ENCODE assay signal across 9 cellular contexts in the genomic region with DNA sequence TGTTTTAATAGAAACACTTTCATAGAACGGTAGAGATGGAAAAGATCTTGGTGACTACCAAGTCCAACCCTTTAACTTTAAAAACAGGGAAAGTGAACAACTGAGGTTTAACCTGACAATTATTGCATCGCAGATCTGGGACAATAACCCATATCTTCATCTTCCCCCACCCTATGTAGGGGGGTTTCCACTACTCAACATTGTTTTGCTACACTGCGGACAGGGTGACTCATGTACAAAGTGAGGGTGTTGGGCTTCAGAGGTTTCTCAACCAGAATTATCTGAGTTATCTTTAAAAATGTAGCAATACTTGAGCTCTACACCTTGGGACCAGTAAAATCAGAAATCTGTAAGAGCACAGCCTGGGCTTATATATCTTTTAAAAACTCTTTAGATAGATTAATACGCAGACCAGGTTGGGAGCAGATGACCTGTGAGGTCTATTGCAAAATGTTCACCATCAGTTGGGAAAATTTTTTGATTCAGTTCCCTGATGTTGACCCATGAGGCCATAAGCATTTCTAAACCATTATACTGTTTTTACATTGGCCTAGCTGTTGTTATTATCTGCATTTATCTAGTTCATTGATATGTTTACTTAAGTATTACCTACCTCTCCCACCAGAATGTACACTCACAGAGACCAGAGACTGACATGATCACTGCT.
DNase-seq lines count a peak whose midpoint lies in the region; ATAC-seq and TF ChIP-seq lines count a peak whose summit lies in the region.
"Had no signal": no experiment of that assay in that cellular context is flagged by ENCODE, and none has a peak within 500 bp of the region (broad histone marks: within the 10 kb centered on the region; RNA-seq: fewer than 3 reads in every experiment).

No MANE protein-coding gene starts in this region.

- H3K27ac ChIP-seq in CD4-positive, CD25-positive, alpha-beta regulatory T cell (ENCODE audit: insufficient read depth, low read length, poor library complexity, severe bottlenecking) = peak overlapping the region; percentile 95
- no peak overlapping the region for H3K27ac ChIP-seq in HEK293 (ENCODE audit: extremely low read depth, low read depth, low read length)
- H3K27ac ChIP-seq: C4-2B had no signal

- peaks cover 0 to 8% of the 10 kb centered on the region in 2 experiments for H3K9me3 ChIP-seq in CD4-positive, CD25-positive, alpha-beta regulatory T cell (ENCODE audit: control insufficient read depth in 2 of 2, low read length in 2 of 2)
- no peaks in the 10 kb centered on the region for H3K9me3 ChIP-seq in HEK293 (ENCODE audit: control insufficient read depth, insufficient read depth, low read depth, low read length)

- POLR2A ChIA-PET in HEK293 (lab: Yijun Ruan, JAX) = no interaction called here

- H3K36me3 Mint-ChIP-seq in CD4-positive, CD25-positive, alpha-beta regulatory T cell = peaks cover 5% of the 10 kb centered on the region

- intact Hi-C loops in Right ventricle myocardium inferior (cut with DNase I) = loop anchor here (10.0 kb wide), 1 partner anchor 1252 kb away; no protein-coding TSS in a partner anchor

- peak; percentile 61 to 85 (median 64) for DNase-seq in CD4-positive, CD25-positive, alpha-beta regulatory T cell
- peak; percentile 40 to 48 for DNase-seq in activated CD4-positive, alpha-beta T cell treated with anti-CD3 and anti-CD28 coated beads, Interleukin-2, amount 50 U/mL, for 4 hours
- peak; percentile 93 for DNase-seq in iris pigment epithelial cell (ENCODE audit: low read depth)
- no peak for DNase-seq in superior temporal gyrus (ENCODE audit: extremely low spot score)
- no peak for DNase-seq in epidermal melanocyte (ENCODE audit: insufficient read length, low spot score)
- DNase-seq in Right ventricle myocardium inferior (ENCODE audit: missing footprints) = no peak
- DNase-seq in retina = no peak

- no peaks in the 10 kb centered on the region for H3K27me3 ChIP-seq in CD4-positive, CD25-positive, alpha-beta regulatory T cell (ENCODE audit: control insufficient read depth, insufficient read depth, low read length)

- CTCF ChIA-PET in HEK293 (lab: Yijun Ruan, JAX) = interaction anchor here (0.7 kb wide), 1 partner anchor 85 kb away, joined by 3 read pairs; no protein-coding TSS in a partner anchor

- TF ChIP-seq CTCF in HEK293 (tag by site-specific recombination; IDR thresholded peaks at IDR 0.05) = no peak

- peak; percentile 72 to 78 for ATAC-seq in CD4-positive, CD25-positive, alpha-beta regulatory T cell (ENCODE audit: low read depth in 2 of 2)
- no peak for ATAC-seq in Right ventricle myocardium inferior

- peaks cover 95% of the 10 kb centered on the region for H3K4me1 ChIP-seq in CD4-positive, CD25-positive, alpha-beta regulatory T cell (ENCODE audit: control insufficient read depth, insufficient read depth, low read length, poor library complexity, severe bottlenecking)
- peaks cover 8% of the 10 kb centered on the region for H3K4me1 ChIP-seq in HEK293 (ENCODE audit: control insufficient read depth, insufficient read depth, low read length)

- H3K9me3 Mint-ChIP-seq in CD4-positive, CD25-positive, alpha-beta regulatory T cell = no peaks in the 10 kb centered on the region

- H3K4me3 Mint-ChIP-seq in CD4-positive, CD25-positive, alpha-beta regulatory T cell = peak overlapping the region; percentile 76 to 94 (median 82)

- peak overlapping the region; percentile 99 for H3K4me3 ChIP-seq in CD4-positive, CD25-positive, alpha-beta regulatory T cell (ENCODE audit: low read depth, low read length)
- H3K4me3 ChIP-seq in HEK293 (ENCODE audit: low read depth, low read length) = no peak overlapping the region

- H3K36me3 ChIP-seq in CD4-positive, CD25-positive, alpha-beta regulatory T cell (ENCODE audit: control insufficient read depth, insufficient read depth, low read length) = peaks cover 5% of the 10 kb centered on the region
- H3K36me3 ChIP-seq in HEK293 (ENCODE audit: control insufficient read depth in 2 of 2, insufficient read depth in 1 of 2, low read length in 2 of 2) = no peaks in the 10 kb centered on the region

- peaks cover 48 to 96% (median 77%) of the 10 kb centered on the region in 4 donors for H3K4me1 Mint-ChIP-seq in CD4-positive, CD25-positive, alpha-beta regulatory T cell

- peak overlapping the region; percentile 94 to 97 (median 95) for H3K27ac Mint-ChIP-seq in CD4-positive, CD25-positive, alpha-beta regulatory T cell

- no peaks in the 10 kb centered on the region for H3K27me3 Mint-ChIP-seq in CD4-positive, CD25-positive, alpha-beta regulatory T cell

TF ChIP-seq in HEK293, 187 proteins besides CTCF, POLR2A, EP300 and RAD21:
- TF ChIP-seq, protein P1, sequence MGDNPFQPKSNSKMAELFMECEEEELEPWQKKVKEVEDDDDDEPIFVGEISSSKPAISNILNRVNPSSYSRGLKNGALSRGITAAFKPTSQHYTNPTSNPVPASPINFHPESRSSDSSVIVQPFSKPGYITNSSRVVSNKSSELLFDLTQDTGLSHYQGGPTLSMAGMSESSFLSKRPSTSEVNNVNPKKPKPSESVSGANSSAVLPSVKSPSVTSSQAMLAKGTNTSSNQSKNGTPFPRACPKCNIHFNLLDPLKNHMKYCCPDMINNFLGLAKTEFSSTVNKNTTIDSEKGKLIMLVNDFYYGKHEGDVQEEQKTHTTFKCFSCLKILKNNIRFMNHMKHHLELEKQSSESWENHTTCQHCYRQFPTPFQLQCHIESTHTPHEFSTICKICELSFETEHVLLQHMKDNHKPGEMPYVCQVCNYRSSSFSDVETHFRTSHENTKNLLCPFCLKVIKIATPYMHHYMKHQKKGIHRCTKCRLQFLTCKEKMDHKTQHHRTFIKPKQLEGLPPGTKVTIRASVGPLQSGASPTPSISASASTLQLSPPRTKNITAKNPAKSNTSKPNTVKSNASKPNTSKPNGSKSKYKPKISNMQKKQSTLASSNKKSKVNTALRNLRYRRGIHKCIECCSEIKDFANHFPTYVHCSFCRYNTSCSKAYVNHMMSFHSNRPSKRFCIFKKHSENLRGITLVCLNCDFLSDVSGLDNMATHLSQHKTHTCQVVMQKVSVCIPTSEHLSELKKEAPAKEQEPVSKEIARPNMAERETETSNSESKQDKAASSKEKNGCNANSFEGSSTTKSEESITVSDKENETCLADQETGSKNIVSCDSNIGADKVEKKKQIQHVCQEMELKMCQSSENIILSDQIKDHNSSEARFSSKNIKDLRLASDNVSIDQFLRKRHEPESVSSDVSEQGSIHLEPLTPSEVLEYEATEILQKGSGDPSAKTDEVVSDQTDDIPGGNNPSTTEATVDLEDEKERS (tag by site-specific recombination; IDR thresholded peaks at IDR 0.05) = no peak
- TF ChIP-seq ZNF664 (tag by site-specific recombination; IDR thresholded peaks at IDR 0.05) (no peak), SETDB1 (IDR thresholded peaks at IDR 0.05; ENCODE audit: insufficient read length, low read length) (no peak), ZNF785 (tag by site-specific recombination; IDR thresholded peaks at IDR 0.05) (no peak), YY2 (tag by site-specific recombination; IDR thresholded peaks at IDR 0.05) (no peak), ZNF335 (tag by site-specific recombination; conservative IDR thresholded peaks at IDR 0.05) (no peak), KLF16 (tag by site-specific recombination; IDR thresholded peaks at IDR 0.05) (no peak)
- TF ChIP-seq, protein P2, sequence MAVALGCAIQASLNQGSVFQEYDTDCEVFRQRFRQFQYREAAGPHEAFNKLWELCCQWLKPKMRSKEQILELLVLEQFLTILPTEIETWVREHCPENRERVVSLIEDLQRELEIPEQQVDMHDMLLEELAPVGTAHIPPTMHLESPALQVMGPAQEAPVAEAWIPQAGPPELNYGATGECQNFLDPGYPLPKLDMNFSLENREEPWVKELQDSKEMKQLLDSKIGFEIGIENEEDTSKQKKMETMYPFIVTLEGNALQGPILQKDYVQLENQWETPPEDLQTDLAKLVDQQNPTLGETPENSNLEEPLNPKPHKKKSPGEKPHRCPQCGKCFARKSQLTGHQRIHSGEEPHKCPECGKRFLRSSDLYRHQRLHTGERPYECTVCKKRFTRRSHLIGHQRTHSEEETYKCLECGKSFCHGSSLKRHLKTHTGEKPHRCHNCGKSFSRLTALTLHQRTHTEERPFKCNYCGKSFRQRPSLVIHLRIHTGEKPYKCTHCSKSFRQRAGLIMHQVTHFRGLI (tag by site-specific recombination; IDR thresholded peaks at IDR 0.05) = peak; percentile 25; the same call in 1 of the 2 replicates

Comparison
In these comparisons a context has a peak if more than half of its experiments do, and no peak if none do; other contexts are left out.
1. DNase-seq: peak in CD4-positive, CD25-positive, alpha-beta regulatory T cell (3 of 3), activated CD4-positive, alpha-beta T cell treated with anti-CD3 and anti-CD28 coated beads, Interleukin-2, amount 50 U/mL, for 4 hours (2 of 2) and iris pigment epithelial cell (single experiment); none in superior temporal gyrus (single experiment), epidermal melanocyte (single experiment), Right ventricle myocardium inferior (single experiment) and retina (single experiment).